8 cellular contexts compared by ENCODE assay signal in genomic region chr22:38272373-38273134, GRCh38. TPM values are rescaled to one million over a fixed set of nuclear protein-coding genes. Genes with fewer than 3 reads are reported as not detected.
DNase-seq lines count a peak whose midpoint lies in the region; ATAC-seq and TF ChIP-seq lines count a peak whose summit lies in the region.

TSS of gene TMEM184B (minus strand) at chr22:38273010. CDS start at chr22:38247961, 25,049 bp downstream.

- POLR2A ChIA-PET in OCI-LY7 (lab: Charles Lee): no interaction called here

- CTCF ChIA-PET in OCI-LY7 (lab: Charles Lee; ENCODE audit: unreplicated experiment): no interaction called here

- no peaks in the 10 kb centered on the region for H3K27me3 Mint-ChIP-seq in activated T-cell treated with anti-CD3 and anti-CD28 coated beads, Interleukin-2, amount 50 U/mL, for 24 hours

- H2AFZ ChIP-seq in OCI-LY7 (ENCODE audit: low read length): peak within 1 kb of the TSS; percentile 91

- peak; percentile 67 for ATAC-seq in HG03108 (IDR thresholded peaks at IDR 0.05; ENCODE audit: unreplicated experiment)
- peak; percentile 82 for ATAC-seq in esophagus mucosa

- no TSS peak for BruUV-seq in OCI-LY7 (replicated peaks; lab: Mats Ljungman, UMichigan)

- H3K27ac ChIP-seq in OCI-LY7 (ENCODE audit: low read depth, low read length, poor library complexity, severe bottlenecking) (peak within 1 kb of the TSS; percentile 49), muscle layer of colon (ENCODE audit: low read depth, low read length) (peak within 1 kb of the TSS; percentile 64)

- H3K36me3 Mint-ChIP-seq in activated T-cell treated with anti-CD3 and anti-CD28 coated beads, Interleukin-2, amount 50 U/mL, for 24 hours (ENCODE audit: low read depth): peaks cover 3% of the 10 kb centered on the region

- peak; percentile 70 for DNase-seq in NCI-H82 (lab: John Stamatoyannopoulos, UW)
- no peak for DNase-seq in NCI-H82 treated with DMSO at 0.1 percent for 48 hours (lab: John Stamatoyannopoulos, UW; ENCODE audit: unreplicated experiment)
- DNase-seq in OCI-LY7 (ENCODE audit: low spot score): peak; percentile 83
- DNase-seq in activated T-cell treated with anti-CD3 and anti-CD28 coated beads, Interleukin-2, amount 50 U/mL, for 24 hours: peak; percentile 89
- DNase-seq in stimulated activated CD8-positive, alpha-beta memory T cell treated with anti-CD3 and anti-CD28 coated beads, Interleukin-4, amount 100 ng/mL, for 48 hours: peak; percentile 83

- peak within 1 kb of the TSS; percentile 93 for H3K27ac Mint-ChIP-seq in activated T-cell treated with anti-CD3 and anti-CD28 coated beads, Interleukin-2, amount 50 U/mL, for 24 hours

- H3K4me3 ChIP-seq in OCI-LY7 (ENCODE audit: low read depth, low read length, poor library complexity, severe bottlenecking) (peak within 1 kb of the TSS; percentile 87), muscle layer of colon (ENCODE audit: low read depth in 1 of 2, low read length in 2 of 2) (peak within 1 kb of the TSS; percentile 94 to 99)

- H3K79me2 ChIP-seq in OCI-LY7 (ENCODE audit: insufficient read depth, low read depth, low read length): peaks cover 19% of the 10 kb centered on the region; the same call in 1 of the 2 replicates

- intact Hi-C loops in OCI-LY7 (cut with micrococcal nuclease; ENCODE audit: unreplicated experiment): loop anchor here (1.0 kb wide), 1 partner anchor 28 kb away; no protein-coding TSS in a partner anchor

- H3K4me3 Mint-ChIP-seq in activated T-cell treated with anti-CD3 and anti-CD28 coated beads, Interleukin-2, amount 50 U/mL, for 24 hours: peak within 1 kb of the TSS; percentile 85

- no peak for TF ChIP-seq CTCF in OCI-LY7 (conservative IDR thresholded peaks at IDR 0.05; ENCODE audit: low read length)

- H4K20me1 ChIP-seq in OCI-LY7 (ENCODE audit: insufficient read depth, low read length): peaks cover 14% of the 10 kb centered on the region

- no peaks in the 10 kb centered on the region for H3K27me3 ChIP-seq in muscle layer of colon (ENCODE audit: control insufficient read depth in 1 of 2, insufficient read depth in 2 of 2, low read length in 2 of 2)

- H3K9me2 ChIP-seq in OCI-LY7 (ENCODE audit: insufficient read depth, low read length): no peaks in the 10 kb centered on the region

- peak within 1 kb of the TSS; percentile 100 for H3K4me2 ChIP-seq in OCI-LY7 (ENCODE audit: low read length)

- H3K9me3 ChIP-seq in OCI-LY7 (ENCODE audit: low read length) (no peaks in the 10 kb centered on the region), muscle layer of colon (ENCODE audit: low read length) (no peaks in the 10 kb centered on the region)

- no peaks in the 10 kb centered on the region for H3K36me3 ChIP-seq in OCI-LY7 (ENCODE audit: insufficient read depth, low read length)
- no peaks in the 10 kb centered on the region for H3K36me3 ChIP-seq in muscle layer of colon (ENCODE audit: insufficient read depth, low read length)

- H3K4me1 Mint-ChIP-seq in activated T-cell treated with anti-CD3 and anti-CD28 coated beads, Interleukin-2, amount 50 U/mL, for 24 hours (ENCODE audit: low read depth): peaks cover 47% of the 10 kb centered on the region

- H3K9ac ChIP-seq in muscle layer of colon (ENCODE audit: low read length): peak within 1 kb of the TSS; percentile 94

- H3K4me1 ChIP-seq in OCI-LY7 (ENCODE audit: insufficient read depth, low read length, poor library complexity, severe bottlenecking): peaks cover 75% of the 10 kb centered on the region
- peaks cover 41% of the 10 kb centered on the region for H3K4me1 ChIP-seq in muscle layer of colon (ENCODE audit: insufficient read depth, low read length)

- H3K9me3 Mint-ChIP-seq in activated T-cell treated with anti-CD3 and anti-CD28 coated beads, Interleukin-2, amount 50 U/mL, for 24 hours: no peaks in the 10 kb centered on the region

RNA-seq across cellular contexts. Expression of gene TMEM184B, which starts in this region (rescaled TPM):
- 11.1 and 19.1 TPM in 2 replicates for total RNA-seq in OCI-LY7 (2014; rRNA removed; shearing (Covaris generic))
- 37.8 and 50.2 TPM in 2 replicates for total RNA-seq in OCI-LY7 (2022)
- 22.6 TPM for total RNA-seq in esophagus mucosa
